In the genomic region with DNA sequence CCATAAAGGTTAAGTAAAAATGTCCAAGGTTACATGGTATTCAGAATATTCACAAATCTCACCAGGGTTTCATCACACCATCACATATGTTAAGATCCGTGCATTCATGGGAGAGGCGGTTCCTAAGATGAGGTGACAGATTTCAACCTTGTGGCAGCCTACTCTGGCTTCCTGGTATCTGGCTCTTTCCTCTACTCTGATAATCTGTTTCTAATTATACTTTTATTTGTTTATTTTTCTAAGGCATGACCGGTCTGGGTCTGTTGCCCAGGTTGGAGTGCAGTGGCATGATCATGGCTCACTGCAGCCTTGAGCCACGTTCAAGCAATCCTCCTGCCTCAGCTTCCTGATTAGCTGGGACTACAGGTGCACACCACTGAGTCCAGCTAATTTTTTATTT, we compare ENCODE assay signal across 12 cellular contexts. TPM values are rescaled to one million over a fixed set of nuclear protein-coding genes. Genes with fewer than 3 reads are reported as not detected.
A peak's percentile ranks its signal among the peaks of the same experiment; 100 is the strongest.
DNase-seq lines count a peak whose midpoint lies in the region; ATAC-seq, FAIRE-seq and TF ChIP-seq lines count a peak whose summit lies in the region.
"Had no signal": no experiment of that assay in that cellular context is flagged by ENCODE, and none has a peak within 500 bp of the region (broad histone marks: within the 10 kb centered on the region; RNA-seq: fewer than 3 reads in every experiment).

No MANE protein-coding gene starts in this region.

- no peak overlapping the region for H3K4me3 Mint-ChIP-seq in glutamatergic neuron (ENCODE audit: unreplicated experiment)
- H3K4me3 Mint-ChIP-seq: activated T-helper 17 cell treated with anti-CD3 and anti-CD28 coated beads, Interleukin-2, amount 50 U/mL, for 72 hours had no signal

- no peaks in the 10 kb centered on the region for H3K36me3 Mint-ChIP-seq in glutamatergic neuron (ENCODE audit: unreplicated experiment)

- no peaks in the 10 kb centered on the region for H3K27me3 Mint-ChIP-seq in glutamatergic neuron (ENCODE audit: unreplicated experiment)
- H3K27me3 Mint-ChIP-seq: activated T-helper 17 cell treated with anti-CD3 and anti-CD28 coated beads, Interleukin-2, amount 50 U/mL, for 72 hours had no signal

- intact Hi-C loops in gastrocnemius medialis (cut with DNase I; ENCODE audit: low total_unique reads), result no loop called here

- H3K4me1 Mint-ChIP-seq in glutamatergic neuron (ENCODE audit: low read depth, unreplicated experiment), result peaks cover 10% of the 10 kb centered on the region

- peaks cover 65 to 71% of the 10 kb centered on the region in 2 donors for H3K4me1 ChIP-seq in gastrocnemius medialis

- peak; percentile 84 to 94 for ATAC-seq in gastrocnemius medialis
- ATAC-seq: activated T-helper 17 cell treated with anti-CD3 and anti-CD28 coated beads, Interleukin-2, amount 50 U/mL, for 72 hours had no signal

- H3K4me3 ChIP-seq in SK-N-MC, result no peak overlapping the region
- H3K4me3 ChIP-seq in gastrocnemius medialis, result no peak overlapping the region

- peak in 1 of 2 donors; percentile 9 for TF ChIP-seq POLR2A in gastrocnemius medialis (IDR thresholded peaks at IDR 0.05)

- H3K9me3 ChIP-seq in SK-N-MC (ENCODE audit: low read depth, low read length) (no peaks in the 10 kb centered on the region), gastrocnemius medialis (no peaks in the 10 kb centered on the region)

- H3K27ac Mint-ChIP-seq in glutamatergic neuron (ENCODE audit: unreplicated experiment), result peak overlapping the region; percentile 73
- H3K27ac Mint-ChIP-seq: activated T-helper 17 cell treated with anti-CD3 and anti-CD28 coated beads, Interleukin-2, amount 50 U/mL, for 72 hours had no signal

- in situ Hi-C loops in gastrocnemius medialis (cut with MboI; ENCODE audit: low sequenced_read_pairs in 4 of 4), result no loop called here

- H3K9ac ChIP-seq in SK-N-MC (ENCODE audit: insufficient read length), result no peak overlapping the region
- H3K9ac ChIP-seq: KMS-11 had no signal

- peak; percentile 44 for DNase-seq in GM03348 (ENCODE audit: low spot score)
- DNase-seq in SK-N-MC (ENCODE audit: low read depth, low spot score), result no peak
- DNase-seq in glutamatergic neuron, result no peak
- DNase-seq in gastrocnemius medialis, result peak; percentile 52 to 64
- no peak for DNase-seq in cortex of kidney (lab: John Stamatoyannopoulos, UW)
- DNase-seq in D721Med (ENCODE audit: insufficient read length, low spot score), result no peak
- DNase-seq in NCI-H146 (lab: John Stamatoyannopoulos, UW), result no peak
- DNase-seq in islet precursor cell, result no peak
- DNase-seq: effector CD8-positive, alpha-beta T cell; kidney glomerular epithelial cell had no signal

- peaks cover 2% of the 10 kb centered on the region for H3K9me3 Mint-ChIP-seq in glutamatergic neuron (ENCODE audit: unreplicated experiment)
- H3K9me3 Mint-ChIP-seq: activated T-helper 17 cell treated with anti-CD3 and anti-CD28 coated beads, Interleukin-2, amount 50 U/mL, for 72 hours had no signal

- H3K27ac ChIP-seq in SK-N-MC, result 0 out of 2 replicates have a peak overlapping the region, but pooled peaks have one; percentile 13
- H3K27ac ChIP-seq in gastrocnemius medialis, result peak overlapping the region; percentile 60 to 79 (median 68)
- H3K27ac ChIP-seq: KMS-11 had no signal

- TF ChIP-seq CTCF in glutamatergic neuron (IDR thresholded peaks at IDR 0.05; ENCODE audit: partially characterized antibody, unreplicated experiment) (no peak), gastrocnemius medialis (IDR thresholded peaks at IDR 0.05 in 4 of 5, conservative IDR thresholded peaks at IDR 0.05 in 1 of 5) (no peak), D721Med (IDR thresholded peaks at IDR 0.05; ENCODE audit: insufficient read depth, missing control alignments) (no peak)

- no peak for FAIRE-seq in D721Med (lab: Jason Lieb, UNC)

- H3K36me3 ChIP-seq in SK-N-MC (ENCODE audit: insufficient read depth, low read length) (no peaks in the 10 kb centered on the region), gastrocnemius medialis (no peaks in the 10 kb centered on the region)

- H3K27me3 ChIP-seq in gastrocnemius medialis, result no peaks in the 10 kb centered on the region

RNA-seq across cellular contexts. Expression of a gene that starts 34.4 kb away (rescaled TPM):
- total RNA-seq in glutamatergic neuron (ENCODE audit: unreplicated experiment), result 185 TPM
- total RNA-seq in gastrocnemius medialis, result 100 to 1,000 TPM; 212 to 346 (median 246) TPM

Comparison
In these comparisons a context has a peak if more than half of its experiments do, and no peak if none do; other contexts are left out.
1. DNase-seq: peak in GM03348 (single experiment) and gastrocnemius medialis (2 of 2); none in SK-N-MC (single experiment), glutamatergic neuron (single experiment), cortex of kidney (single experiment), D721Med (single experiment), NCI-H146 (single experiment) and islet precursor cell (single experiment).